ENCODE assay signal across 36 cellular contexts in genomic region chr6:39942903-39943580, GRCh38.
"Had no signal": no experiment of that assay in that cellular context is flagged by ENCODE, and none has a peak within 500 bp of the region (broad histone marks: within the 10 kb centered on the region; RNA-seq: fewer than 3 reads in every experiment).

No MANE protein-coding gene starts in this region.

- H3K27me3 ChIP-seq: cardiac muscle cell, MG63 had no signal

- H3K4me3 ChIP-seq: cardiac muscle cell, MG63 had no signal

- DNase-seq: activated CD4-positive, alpha-beta T cell treated with anti-CD3 and anti-CD28 coated beads for 1 hour; activated CD4-positive, alpha-beta T cell treated with anti-CD3 and anti-CD28 coated beads for 48 hours; activated CD4-positive, CD25-positive, alpha-beta regulatory T cell; activated CD8-positive, alpha-beta T cell treated with anti-CD3 and anti-CD28 coated beads for 36 hours; activated effector memory CD4-positive, alpha-beta T cell treated with anti-CD3 and anti-CD28 coated beads, Interleukin-2, amount 50 U/mL, for 16 hours; activated naive CD4-positive, alpha-beta T cell; activated naive CD4-positive, alpha-beta T cell treated with anti-CD3 and anti-CD28 coated beads, Interleukin-2, amount 50 U/mL, for 16 hours; activated naive CD8-positive, alpha-beta T cell treated with anti-CD3 and anti-CD28 coated beads for 36 hours; activated T-cell treated with anti-CD3 and anti-CD28 coated beads, Interleukin-2, amount 50 U/mL, for 1 hour; activated T-cell treated with anti-CD3 and anti-CD28 coated beads, Interleukin-2, amount 50 U/mL, for 72 hours; amniotic stem cell; aorta; Karpas-422; KBM-7; MG63; NCI-H1048; NCI-H1105 treated with DMSO at 0.1 percent for 48 hours; NCI-H1436; NCI-H1694; NCI-H1930; NCI-H2081 treated with DMSO at 0.1 percent for 48 hours; NCI-H226; NCI-H446 treated with DMSO at 0.1 percent for 48 hours; NCI-H524; NCI-H69; NCI-H82; NK-92 treated with Interleukin-12 subunit alpha and Interleukin-12 subunit beta, amount 100 ng/mL, for 24 hours; SHP77 treated with DMSO at 0.1 percent for 48 hours; SW 1271; T-helper 1 cell; T-helper 2 cell; T-helper 9 cell; WERI-Rb-1 had no signal

- ATAC-seq: activated CD8-positive, alpha-beta T cell treated with anti-CD3 and anti-CD28 coated beads for 36 hours; activated T-cell treated with anti-CD3 and anti-CD28 coated beads, Interleukin-2, amount 50 U/mL, for 72 hours; activated T-helper 17 cell treated with anti-CD3 and anti-CD28 coated beads, Interleukin-2, amount 50 U/mL, for 72 hours; Panc1 had no signal

- H3K9me3 ChIP-seq: MG63 had no signal

- H3K36me3 ChIP-seq: cardiac muscle cell, MG63, WERI-Rb-1 had no signal

- H3K27ac ChIP-seq: cardiac muscle cell, WERI-Rb-1 had no signal
